15 cellular contexts compared by ENCODE assay signal in the genomic region with DNA sequence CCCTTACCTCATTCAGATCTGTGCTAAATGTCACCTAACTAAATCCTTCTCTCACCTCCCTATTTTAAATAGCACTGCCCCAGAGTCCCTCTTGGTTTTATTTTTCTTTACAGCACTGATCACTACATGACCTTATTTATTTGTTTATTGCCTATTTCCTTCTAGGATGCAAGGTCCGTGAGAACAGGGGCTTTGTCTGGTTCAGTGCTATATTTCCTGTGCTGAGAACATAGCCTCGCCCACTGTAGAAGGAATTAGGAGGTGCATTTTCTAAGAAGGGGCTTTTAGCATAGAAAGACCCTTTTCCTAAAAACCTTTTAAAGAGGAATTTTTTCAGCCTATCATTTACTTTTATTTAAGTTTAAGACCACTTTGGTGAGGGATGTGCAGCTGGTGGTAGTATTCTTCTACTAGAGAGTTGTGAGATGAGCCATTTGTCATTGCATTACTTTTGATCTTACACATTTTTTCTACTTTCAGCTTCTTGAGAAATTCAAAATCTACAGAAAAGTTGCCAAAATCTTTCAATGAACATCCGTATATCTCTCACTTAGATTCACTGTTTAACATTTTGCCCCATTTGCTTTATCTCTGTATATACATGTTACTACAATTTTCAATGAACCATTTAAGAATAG. TPM values are rescaled to one million over a fixed set of nuclear protein-coding genes. Genes with fewer than 3 reads are reported as not detected.
DNase-seq lines count a peak whose midpoint lies in the region; ATAC-seq, FAIRE-seq and TF ChIP-seq lines count a peak whose summit lies in the region.
"Had no signal": no experiment of that assay in that cellular context is flagged by ENCODE, and none has a peak within 500 bp of the region (broad histone marks: within the 10 kb centered on the region; RNA-seq: fewer than 3 reads in every experiment).

No MANE protein-coding gene starts in this region.

- H3K36me3 Mint-ChIP-seq in stimulated activated naive CD8-positive, alpha-beta T cell treated with anti-CD3 and anti-CD28 coated beads, Interleukin-15, Interleukin-2, amounts not matched to agents 100 ng/mL and 50 ng/mL, for 24 hours (ENCODE audit: low read depth), result peaks cover 4% of the 10 kb centered on the region
- H3K36me3 Mint-ChIP-seq in activated T-helper 1 cell treated with anti-CD3 and anti-CD28 coated beads, Interleukin-12 subunit alpha, Interleukin-12 subunit beta, Interleukin-2, Interleukin-4 antibody, amounts not matched to agents 30 ng/mL and 10 ng/mL and 1 ng/mL, durations not matched to agents 14 hours and 24 hours and 36 hours (ENCODE audit: low read depth), result peaks cover 15% of the 10 kb centered on the region
- H3K36me3 Mint-ChIP-seq: WTC11 had no signal

- no peaks in the 10 kb centered on the region for H3K27me3 Mint-ChIP-seq in stimulated activated naive CD8-positive, alpha-beta T cell treated with anti-CD3 and anti-CD28 coated beads, Interleukin-15, Interleukin-2, amounts not matched to agents 100 ng/mL and 50 ng/mL, for 24 hours
- no peaks in the 10 kb centered on the region for H3K27me3 Mint-ChIP-seq in activated T-helper 1 cell treated with anti-CD3 and anti-CD28 coated beads, Interleukin-12 subunit alpha, Interleukin-12 subunit beta, Interleukin-2, Interleukin-4 antibody, amounts not matched to agents 30 ng/mL and 10 ng/mL and 1 ng/mL, durations not matched to agents 14 hours and 24 hours and 36 hours (ENCODE audit: insufficient read depth)

- no peak for FAIRE-seq in RCC 7860 (lab: Jason Lieb, UNC)
- FAIRE-seq: endothelial cell of umbilical vein, kidney had no signal

- H3K27ac ChIP-seq in tibial artery, result no peak overlapping the region
- H3K27ac ChIP-seq: cardiac muscle cell, psoas muscle, uterus had no signal

- no peaks in the 10 kb centered on the region for H3K27me3 ChIP-seq in tibial artery
- H3K27me3 ChIP-seq: uterus had no signal

- intact Hi-C loops in activated T-helper 1 cell treated with anti-CD3 and anti-CD28 coated beads, Interleukin-12 subunit alpha, Interleukin-12 subunit beta, Interleukin-2, Interleukin-4 antibody, amounts not matched to agents 30 ng/mL and 10 ng/mL and 1 ng/mL, durations not matched to agents 14 hours and 24 hours and 36 hours (cut with micrococcal nuclease), result loop anchor here (1.0 kb wide), 1 partner anchor 12 kb away; no protein-coding TSS in a partner anchor
- intact Hi-C loops in tibial artery (cut with DNase I; ENCODE audit: low total_unique reads), result no loop called here
- intact Hi-C loops in sciatic nerve (cut with DNase I), result no loop called here

- no peak for DNase-seq in stimulated activated naive CD8-positive, alpha-beta T cell treated with anti-CD3 and anti-CD28 coated beads, Interleukin-15, Interleukin-2, amounts not matched to agents 100 U/mL and 50 U/mL, for 24 hours
- DNase-seq in activated T-helper 1 cell treated with anti-CD3 and anti-CD28 coated beads, Interleukin-12 subunit alpha, Interleukin-12 subunit beta, Interleukin-2, Interleukin-4 antibody, amounts not matched to agents 30 ng/mL and 10 ng/mL and 1 ng/mL, durations not matched to agents 14 hours and 24 hours and 36 hours (ENCODE audit: low spot score), result no peak
- DNase-seq in RCC 7860 (ENCODE audit: low spot score) (no peak), tibial artery (no peak), sciatic nerve (ENCODE audit: low spot score) (no peak)
- DNase-seq: DMS79 treated with DMSO at 0.1 percent for 48 hours, kidney, psoas muscle, uterus had no signal

- H3K4me1 Mint-ChIP-seq in stimulated activated naive CD8-positive, alpha-beta T cell treated with anti-CD3 and anti-CD28 coated beads, Interleukin-15, Interleukin-2, amounts not matched to agents 100 ng/mL and 50 ng/mL, for 24 hours (ENCODE audit: low read depth), result peaks cover 82% of the 10 kb centered on the region
- peaks cover 63% of the 10 kb centered on the region for H3K4me1 Mint-ChIP-seq in activated T-helper 1 cell treated with anti-CD3 and anti-CD28 coated beads, Interleukin-12 subunit alpha, Interleukin-12 subunit beta, Interleukin-2, Interleukin-4 antibody, amounts not matched to agents 30 ng/mL and 10 ng/mL and 1 ng/mL, durations not matched to agents 14 hours and 24 hours and 36 hours (ENCODE audit: low read depth)

- H3K4me3 ChIP-seq in tibial artery, result no peak overlapping the region
- H3K4me3 ChIP-seq: cardiac muscle cell, psoas muscle, uterus had no signal

- H3K9me3 ChIP-seq in tibial artery, result no peaks in the 10 kb centered on the region
- H3K9me3 ChIP-seq: psoas muscle, uterus had no signal

- peak overlapping the region; percentile 27 for H3K4me3 Mint-ChIP-seq in stimulated activated naive CD8-positive, alpha-beta T cell treated with anti-CD3 and anti-CD28 coated beads, Interleukin-15, Interleukin-2, amounts not matched to agents 100 ng/mL and 50 ng/mL, for 24 hours
- H3K4me3 Mint-ChIP-seq in activated T-helper 1 cell treated with anti-CD3 and anti-CD28 coated beads, Interleukin-12 subunit alpha, Interleukin-12 subunit beta, Interleukin-2, Interleukin-4 antibody, amounts not matched to agents 30 ng/mL and 10 ng/mL and 1 ng/mL, durations not matched to agents 14 hours and 24 hours and 36 hours, result no peak overlapping the region
- H3K4me3 Mint-ChIP-seq: WTC11 had no signal

- H3K36me3 ChIP-seq in tibial artery, result no peaks in the 10 kb centered on the region
- H3K36me3 ChIP-seq: cardiac muscle cell, uterus had no signal

- H3K9me3 Mint-ChIP-seq in stimulated activated naive CD8-positive, alpha-beta T cell treated with anti-CD3 and anti-CD28 coated beads, Interleukin-15, Interleukin-2, amounts not matched to agents 100 ng/mL and 50 ng/mL, for 24 hours, result no peaks in the 10 kb centered on the region
- no peaks in the 10 kb centered on the region for H3K9me3 Mint-ChIP-seq in activated T-helper 1 cell treated with anti-CD3 and anti-CD28 coated beads, Interleukin-12 subunit alpha, Interleukin-12 subunit beta, Interleukin-2, Interleukin-4 antibody, amounts not matched to agents 30 ng/mL and 10 ng/mL and 1 ng/mL, durations not matched to agents 14 hours and 24 hours and 36 hours
- H3K9me3 Mint-ChIP-seq: WTC11 had no signal

- peak overlapping the region; percentile 36 for H3K27ac Mint-ChIP-seq in stimulated activated naive CD8-positive, alpha-beta T cell treated with anti-CD3 and anti-CD28 coated beads, Interleukin-15, Interleukin-2, amounts not matched to agents 100 ng/mL and 50 ng/mL, for 24 hours
- peak overlapping the region; percentile 70 for H3K27ac Mint-ChIP-seq in activated T-helper 1 cell treated with anti-CD3 and anti-CD28 coated beads, Interleukin-12 subunit alpha, Interleukin-12 subunit beta, Interleukin-2, Interleukin-4 antibody, amounts not matched to agents 30 ng/mL and 10 ng/mL and 1 ng/mL, durations not matched to agents 14 hours and 24 hours and 36 hours
- H3K27ac Mint-ChIP-seq: WTC11 had no signal

- peaks cover 0 to 79% (median 11%) of the 10 kb centered on the region in 4 donors for H3K4me1 ChIP-seq in tibial artery
- H3K4me1 ChIP-seq: uterus had no signal

- no peak for ATAC-seq in stimulated activated naive CD8-positive, alpha-beta T cell treated with anti-CD3 and anti-CD28 coated beads, Interleukin-15, Interleukin-2, amounts not matched to agents 100 U/mL and 50 U/mL, for 24 hours
- ATAC-seq in HG02571 (IDR thresholded peaks at IDR 0.05; ENCODE audit: unreplicated experiment) (peak; percentile 0), GM18873 (IDR thresholded peaks at IDR 0.05; ENCODE audit: low FRiP score, unreplicated experiment) (no peak), sciatic nerve (no peak)

- TF ChIP-seq CTCF in tibial artery (IDR thresholded peaks at IDR 0.05), result no peak

RNA-seq across cellular contexts. Expression of gene PCGF5, which starts 13.5 kb away (rescaled TPM):
- total RNA-seq in activated T-helper 1 cell treated with anti-CD3 and anti-CD28 coated beads, Interleukin-12 subunit alpha, Interleukin-12 subunit beta, Interleukin-2, Interleukin-4 antibody, amounts not matched to agents 30 ng/mL and 10 ng/mL and 1 ng/mL, durations not matched to agents 14 hours and 24 hours and 36 hours, result 51.7 TPM in 2 replicates
- 54.2 TPM for total RNA-seq in sciatic nerve
